Comparison of ENCODE assay signal across 1 cellular context in the genomic region with DNA sequence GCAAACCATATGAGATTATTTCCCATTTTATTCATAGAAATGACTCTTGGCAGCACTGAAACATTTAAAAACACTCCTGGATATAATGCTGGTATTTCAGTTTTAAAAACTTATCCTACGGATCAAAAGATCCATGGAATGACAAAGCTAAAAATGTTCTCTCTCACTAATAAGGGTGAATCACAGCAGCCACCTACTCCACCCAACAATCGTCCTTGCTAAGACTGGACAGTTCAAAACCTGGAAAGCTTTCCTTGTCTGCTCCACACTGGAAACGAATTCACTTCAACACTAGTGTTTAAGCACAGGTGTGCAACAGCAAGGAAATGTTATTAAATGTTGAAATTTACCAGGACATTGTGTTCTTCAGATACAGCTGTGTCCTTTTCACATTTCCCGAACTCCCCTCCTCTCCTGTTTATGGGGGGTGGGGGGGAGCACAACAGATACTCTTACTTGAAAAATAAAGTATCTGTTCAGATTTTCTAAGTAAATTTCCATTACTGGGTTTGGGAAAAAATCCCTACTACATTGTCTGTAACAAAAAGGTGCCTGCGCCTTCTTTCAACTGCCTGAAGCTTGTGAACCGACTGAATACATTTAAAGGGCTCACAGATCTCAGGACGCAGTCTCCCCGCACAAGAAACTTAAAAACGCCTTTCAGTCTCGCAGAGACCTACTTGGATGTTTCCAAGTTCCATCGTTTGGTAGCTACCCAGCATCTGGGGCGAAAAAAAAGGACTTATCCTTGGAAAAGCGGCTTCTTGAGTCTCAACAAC.
TF ChIP-seq lines count a peak whose summit lies in the region.

No MANE protein-coding gene starts in this region.

TF ChIP-seq in HCT116, 20 proteins besides CTCF, POLR2A, EP300 and RAD21 (continued from another document):
- TF ChIP-seq POLR2AphosphoS5 (IDR thresholded peaks at IDR 0.05; ENCODE audit: low read depth, low read length) (no peak), EZH2 (IDR thresholded peaks at IDR 0.05) (no peak), SP1 (IDR thresholded peaks at IDR 0.05; ENCODE audit: low read depth) (no peak), SIN3A (IDR thresholded peaks at IDR 0.05; ENCODE audit: low read depth) (no peak), ZNF274 (IDR thresholded peaks at IDR 0.05; ENCODE audit: low read depth, low read length) (no peak), ZFX (IDR thresholded peaks at IDR 0.05) (no peak), JUND (IDR thresholded peaks at IDR 0.05) (no peak)
- TF ChIP-seq, protein P1, sequence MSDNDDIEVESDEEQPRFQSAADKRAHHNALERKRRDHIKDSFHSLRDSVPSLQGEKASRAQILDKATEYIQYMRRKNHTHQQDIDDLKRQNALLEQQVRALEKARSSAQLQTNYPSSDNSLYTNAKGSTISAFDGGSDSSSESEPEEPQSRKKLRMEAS (IDR thresholded peaks at IDR 0.05), result no peak
- TF ChIP-seq, protein P2, sequence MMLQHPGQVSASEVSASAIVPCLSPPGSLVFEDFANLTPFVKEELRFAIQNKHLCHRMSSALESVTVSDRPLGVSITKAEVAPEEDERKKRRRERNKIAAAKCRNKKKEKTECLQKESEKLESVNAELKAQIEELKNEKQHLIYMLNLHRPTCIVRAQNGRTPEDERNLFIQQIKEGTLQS (IDR thresholded peaks at IDR 0.05), result no peak
